14 cellular contexts compared by ENCODE assay signal in the genomic region with DNA sequence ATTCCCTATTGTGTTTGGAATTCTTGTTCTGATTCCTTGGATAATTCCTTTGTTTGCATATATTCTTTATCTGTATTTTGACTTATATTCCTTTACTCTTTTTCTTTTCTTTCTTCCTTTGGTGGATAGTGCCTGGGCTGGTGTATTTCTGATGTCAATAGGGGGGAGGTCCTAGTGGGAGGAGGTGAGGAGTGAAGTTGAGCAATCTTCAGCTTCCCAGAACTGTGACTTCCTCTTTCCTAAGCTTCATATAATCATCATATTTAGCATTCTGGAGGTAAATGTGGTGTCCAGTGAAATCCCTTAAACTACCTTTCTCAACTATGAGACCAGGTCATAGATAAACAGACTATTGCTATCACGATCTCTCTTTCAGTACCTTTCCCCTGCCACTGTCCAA.
"Had no signal": no experiment of that assay in that cellular context is flagged by ENCODE, and none has a peak within 500 bp of the region (broad histone marks: within the 10 kb centered on the region; RNA-seq: fewer than 3 reads in every experiment).

No MANE protein-coding gene starts in this region.

- ATAC-seq: left lobe of liver; mucosa of descending colon; naive thymus-derived CD4-positive, alpha-beta T cell; stimulated activated memory B cell treated with anti-CD40 and anti-IgM and Interleukin-4, amounts not matched to agents 10 μg/mL and 1 μg/mL and 100 μg/mL, for 72 hours had no signal

- DNase-seq: activated CD4-positive, alpha-beta memory T cell treated with anti-CD3 and anti-CD28 coated beads, Interleukin-2, amount 10 ng/mL, durations not matched to agents 7 days and 5 days; activated naive CD4-positive, alpha-beta T cell treated with anti-CD3 and anti-CD28 coated beads, Interleukin-2, amount 50 U/mL, for 16 hours; activated T-cell treated with anti-CD3 and anti-CD28 coated beads, Interleukin-2, amount 50 U/mL, for 24 hours; adrenal gland; caudate nucleus; effector CD4-positive, alpha-beta T cell; hippocampal formation; mucosa of descending colon; naive thymus-derived CD4-positive, alpha-beta T cell; retina; stimulated activated CD4-positive, alpha-beta T cell treated with anti-CD3 and anti-CD28 coated beads, Interleukin-2, amount 100 ng/mL, for 48 hours; WERI-Rb-1 had no signal
